8 cellular contexts compared by ENCODE assay signal in genomic region chr19:47778089-47778953, GRCh38. TPM values are rescaled to one million over a fixed set of nuclear protein-coding genes. Genes with fewer than 3 reads are reported as not detected.
DNase-seq lines count a peak whose midpoint lies in the region; ATAC-seq and TF ChIP-seq lines count a peak whose summit lies in the region.

Gene SELENOW (plus strand): TSS chr19:47778703. CDS start chr19:47778786, 83 bp downstream.

- H3K4me1 Mint-ChIP-seq in activated naive CD8-positive, alpha-beta T cell treated with anti-CD3 and anti-CD28 coated beads, Interleukin-2, amount 50 U/mL, for 24 hours: peaks cover 17% of the 10 kb centered on the region

- H3K27me3 Mint-ChIP-seq in activated naive CD8-positive, alpha-beta T cell treated with anti-CD3 and anti-CD28 coated beads, Interleukin-2, amount 50 U/mL, for 24 hours: no peaks in the 10 kb centered on the region

- no peaks in the 10 kb centered on the region for H3K9me3 Mint-ChIP-seq in activated naive CD8-positive, alpha-beta T cell treated with anti-CD3 and anti-CD28 coated beads, Interleukin-2, amount 50 U/mL, for 24 hours

- TF ChIP-seq RAD21 in HCT116 (IDR thresholded peaks at IDR 0.05; ENCODE audit: low read depth): no peak

- peak within 1 kb of the TSS; percentile 98 for H3K27ac ChIP-seq in HCT116 (ENCODE audit: low read depth, low read length)
- peak within 1 kb of the TSS; percentile 95 to 99 (median 96) for H3K27ac ChIP-seq in transverse colon

- H3K27ac Mint-ChIP-seq in activated naive CD8-positive, alpha-beta T cell treated with anti-CD3 and anti-CD28 coated beads, Interleukin-2, amount 50 U/mL, for 24 hours: peak within 1 kb of the TSS; percentile 88

- TF ChIP-seq POLR2A in HCT116 (IDR thresholded peaks at IDR 0.05; ENCODE audit: borderline replicate concordance, extremely low read depth, insufficient read depth, insufficient read length): peak; percentile 93
- TF ChIP-seq POLR2A in transverse colon (IDR thresholded peaks at IDR 0.05): peak; percentile 97

- peak within 1 kb of the TSS; percentile 80 for H2AFZ ChIP-seq in HCT116 (ENCODE audit: low read depth, low read length, poor library complexity, severe bottlenecking)

- no peak for TF ChIP-seq CTCF in HCT116 (IDR thresholded peaks at IDR 0.05 in 2 of 3, conservative IDR thresholded peaks at IDR 0.05 in 1 of 3; ENCODE audit: borderline replicate concordance in 1 of 3, insufficient read depth in 1 of 3, low read depth in 2 of 3, low read length in 2 of 3)
- peak in 1 of 5 experiments; percentile 8 for TF ChIP-seq CTCF in transverse colon (IDR thresholded peaks at IDR 0.05)

- no TSS peak for BruUV-seq in HCT116 (replicated peaks; lab: Mats Ljungman, UMichigan)

- H3K9me3 ChIP-seq in HCT116 (ENCODE audit: control insufficient read depth in 1 of 2, insufficient read depth in 1 of 2, low read depth in 1 of 2, low read length in 2 of 2) (no peaks in the 10 kb centered on the region), transverse colon (no peaks in the 10 kb centered on the region)

- 1% methylated on average over 52 of the region's 64 CpGs; no CpG with 5 or more reads in 1 of the 2 donors for WGBS in transverse colon (ENCODE audit: low coverage in 1 of 2), 2 donors

- H3K36me3 ChIP-seq in HCT116 (ENCODE audit: control insufficient read depth in 1 of 2, insufficient read depth in 2 of 2, low read length in 2 of 2) (peaks cover 24 to 26% of the 10 kb centered on the region in 2 experiments; a peak in 3 of 4 replicates), transverse colon (peaks cover 0 to 12% (median 0%) of the 10 kb centered on the region in 4 donors)

- in situ Hi-C loops in transverse colon (cut with MboI; ENCODE audit: low pct_ligation_motif_present in 1 of 4, low pct_unique_long_range_greater_than_20kb in 1 of 4, low sequenced_read_pairs in 3 of 4): no loop called here

- H3K4me2 ChIP-seq in HCT116 (ENCODE audit: low read length): peak within 1 kb of the TSS; percentile 99

- CTCF ChIA-PET in HCT116 (lab: Charles Lee): interaction anchor here (1.2 to 1.5 kb wide), 3 partner anchors 11 to 16 kb away, joined by 3 to 4 read pairs (median 3); no protein-coding TSS in a partner anchor

- ATAC-seq in HCT116: peak; percentile 89
- ATAC-seq in activated naive CD8-positive, alpha-beta T cell treated with anti-CD3 and anti-CD28 coated beads, Interleukin-2, amount 50 U/mL, for 24 hours: peak; percentile 94

- peaks cover 41% of the 10 kb centered on the region for H3K79me2 ChIP-seq in HCT116 (ENCODE audit: insufficient read depth, low read length)

- POLR2A ChIA-PET in HCT116 (lab: Charles Lee): interaction anchor here (0.6 to 1.3 kb wide), 2 partner anchors 13 to 443 kb away, joined by 4 to 5 read pairs; no protein-coding TSS in a partner anchor

- H3K36me3 Mint-ChIP-seq in activated naive CD8-positive, alpha-beta T cell treated with anti-CD3 and anti-CD28 coated beads, Interleukin-2, amount 50 U/mL, for 24 hours (ENCODE audit: low read depth): peaks cover 20% of the 10 kb centered on the region

- H4K20me1 ChIP-seq in HCT116 (ENCODE audit: insufficient read depth): no peaks in the 10 kb centered on the region

- H3K27me3 ChIP-seq in HCT116 (ENCODE audit: insufficient read depth, low read length) (no peaks in the 10 kb centered on the region), transverse colon (no peaks in the 10 kb centered on the region)

- RAD21 ChIA-PET in HCT116 (lab: Charles Lee; ENCODE audit: low non-redundant PET in 1 of 2, low total read pairs in 2 of 2, uncharacterized antibody in 2 of 2, unreplicated experiment in 2 of 2): no interaction called here

- DNase-seq in EH (ENCODE audit: low read depth): peak; percentile 64
- DNase-seq in HCT116 (ENCODE audit: low read depth, low spot score): peak; percentile 55
- DNase-seq in NCI-H1092 (lab: John Stamatoyannopoulos, UW): peak; percentile 54
- DNase-seq in T follicular helper cell (ENCODE audit: low read depth): peak; percentile 57
- peak; percentile 83 for DNase-seq in activated naive CD8-positive, alpha-beta T cell treated with anti-CD3 and anti-CD28 coated beads, Interleukin-2, amount 50 U/mL, for 24 hours
- DNase-seq in cardiac septum (ENCODE audit: low spot score): peak; percentile 88
- DNase-seq in pons (ENCODE audit: low spot score): peak; percentile 66
- DNase-seq in transverse colon: peak; percentile 88

- intact Hi-C loops in HCT116 (cut with micrococcal nuclease): no loop called here
- intact Hi-C loops in cardiac septum (cut with DNase I): loop anchor here (1.0 kb wide), 1 partner anchor 59 kb away; no protein-coding TSS in a partner anchor
- intact Hi-C loops in transverse colon (cut with DNase I; ENCODE audit: low total_unique reads): no loop called here

- no peaks in the 10 kb centered on the region for H3K9me2 ChIP-seq in HCT116 (ENCODE audit: insufficient read depth)

- peak within 1 kb of the TSS; percentile 97 to 99 for H3K4me3 ChIP-seq in HCT116 (replicated peaks in 1 of 2; ENCODE audit: low read depth in 1 of 2, low read length in 2 of 2)
- peak within 1 kb of the TSS; percentile 76 to 95 (median 88) for H3K4me3 ChIP-seq in transverse colon

- peak within 1 kb of the TSS; percentile 84 for H3K9ac ChIP-seq in HCT116 (ENCODE audit: low read length)

- H3K4me1 ChIP-seq in HCT116 (ENCODE audit: control insufficient read depth in 1 of 2, insufficient read depth in 2 of 2, low read length in 2 of 2) (peaks cover 13 to 24% of the 10 kb centered on the region in 2 experiments; a peak in 3 of 4 replicates), transverse colon (peaks cover 14 to 58% (median 40%) of the 10 kb centered on the region in 4 donors)

- H3K4me3 Mint-ChIP-seq in activated naive CD8-positive, alpha-beta T cell treated with anti-CD3 and anti-CD28 coated beads, Interleukin-2, amount 50 U/mL, for 24 hours: peak within 1 kb of the TSS; percentile 86

- no peak for TF ChIP-seq EP300 in transverse colon (IDR thresholded peaks at IDR 0.05; ENCODE audit: low read depth)

TF ChIP-seq in HCT116, 20 proteins besides CTCF, POLR2A, EP300 and RAD21 (continues in another document):
- no peak for TF ChIP-seq ZNF274 (IDR thresholded peaks at IDR 0.05; ENCODE audit: low read depth, low read length)
- TF ChIP-seq EGR1 (IDR thresholded peaks at IDR 0.05; ENCODE audit: low read depth): peak; percentile 99
- TF ChIP-seq SP1 (IDR thresholded peaks at IDR 0.05; ENCODE audit: low read depth): peak; percentile 91
- peak; percentile 94 for TF ChIP-seq SIN3A (IDR thresholded peaks at IDR 0.05; ENCODE audit: low read depth)
- no peak for TF ChIP-seq EZH2 (IDR thresholded peaks at IDR 0.05)
- TF ChIP-seq YY1 (IDR thresholded peaks at IDR 0.05; ENCODE audit: extremely low read depth, insufficient replicate concordance, low read depth, low read length): peak; percentile 57
- TF ChIP-seq FOSL1 (IDR thresholded peaks at IDR 0.05; ENCODE audit: low read depth): no peak
- TF ChIP-seq CBX3 (IDR thresholded peaks at IDR 0.05; ENCODE audit: low read depth): peak; percentile 57
- no peak for TF ChIP-seq CEBPB (IDR thresholded peaks at IDR 0.05; ENCODE audit: low read depth)
- TF ChIP-seq POLR2AphosphoS5 (IDR thresholded peaks at IDR 0.05; ENCODE audit: low read depth, low read length): peak; percentile 99
- peak; percentile 67 for TF ChIP-seq MAX (IDR thresholded peaks at IDR 0.05)
- no peak for TF ChIP-seq ATF3 (IDR thresholded peaks at IDR 0.05)
- TF ChIP-seq TCF7L2 (IDR thresholded peaks at IDR 0.05; ENCODE audit: borderline replicate concordance, extremely low read depth, insufficient read depth, insufficient read length): peak; percentile 33
- peak; percentile 54; the same call in 1 of the 2 replicates for TF ChIP-seq ZFX (IDR thresholded peaks at IDR 0.05)
- no peak for TF ChIP-seq ZBTB33 (IDR thresholded peaks at IDR 0.05; ENCODE audit: extremely low read depth, insufficient replicate concordance, low read length)
- TF ChIP-seq EZH2phosphoT487 (IDR thresholded peaks at IDR 0.05; ENCODE audit: borderline replicate concordance): no peak
- no peak for TF ChIP-seq SRF (IDR thresholded peaks at IDR 0.05; ENCODE audit: low read depth)
- TF ChIP-seq JUND (IDR thresholded peaks at IDR 0.05): peak; percentile 79

RNA-seq across cellular contexts. Expression of gene SELENOW, which starts in this region (rescaled TPM):
- total RNA-seq in HCT116 (2021; ENCODE audit: unreplicated experiment) (181 TPM), cardiac septum (944 TPM), transverse colon (100 to 1,000 TPM; 474 to 751 (median 653) TPM)
- 177 and 232 TPM in 2 replicates for polyA plus RNA-seq in HCT116 (2012)

Comparison
In these comparisons a context has a peak if more than half of its experiments do, and no peak if none do; other contexts are left out.
1. Peak in every context shown above with its lines: DNase-seq, ATAC-seq, H3K4me3 ChIP-seq and H3K27ac ChIP-seq.